ENCODE assay signal across 6 cellular contexts in the genomic region with DNA sequence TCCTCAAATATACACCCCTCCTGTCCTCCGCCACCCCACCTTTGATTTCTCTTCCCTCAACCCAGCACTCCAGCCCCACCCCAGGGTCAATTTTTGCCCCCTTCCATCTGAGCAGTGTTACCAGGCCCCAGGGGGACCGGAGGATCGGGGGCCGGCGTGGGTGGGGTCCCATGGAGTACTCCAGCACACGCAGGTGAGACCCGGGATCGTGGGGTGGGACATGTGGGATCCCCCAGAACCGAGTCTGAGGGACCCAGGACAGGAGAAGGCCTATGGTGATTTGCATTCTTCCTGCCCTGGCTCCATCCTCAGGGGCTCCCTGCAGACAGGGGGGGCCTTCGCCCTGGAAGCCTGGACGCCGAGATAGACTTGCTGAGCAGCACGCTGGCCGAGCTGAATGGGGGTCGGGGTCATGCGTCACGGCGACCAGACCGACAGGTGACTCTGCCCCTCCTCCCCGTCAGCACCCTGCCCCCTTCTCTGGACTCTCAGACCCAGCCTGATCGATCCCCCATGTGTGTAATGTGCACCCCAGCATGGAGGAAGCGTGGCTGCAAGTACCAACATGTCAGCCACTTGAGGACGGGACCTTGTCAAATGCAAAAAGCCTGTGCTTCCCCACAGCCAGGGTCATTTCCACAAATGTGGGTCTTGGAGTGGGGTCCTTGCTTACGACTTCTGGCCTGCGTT. TPM values are rescaled to one million over a fixed set of nuclear protein-coding genes. Genes with fewer than 3 reads are reported as not detected.
DNase-seq lines count a peak whose midpoint lies in the region; ATAC-seq lines count a peak whose summit lies in the region.

No MANE protein-coding gene starts in this region.

- no peaks in the 10 kb centered on the region for H3K36me3 Mint-ChIP-seq in CD4-positive, CD25-positive, alpha-beta regulatory T cell
- peaks cover 3% of the 10 kb centered on the region for H3K36me3 Mint-ChIP-seq in T-helper 17 cell (ENCODE audit: low read depth)

- H3K9me3 Mint-ChIP-seq in CD4-positive, CD25-positive, alpha-beta regulatory T cell: no peaks in the 10 kb centered on the region

- peak overlapping the region in 1 of 3 donors; percentile 71 for H3K27ac Mint-ChIP-seq in CD4-positive, CD25-positive, alpha-beta regulatory T cell
- peak overlapping the region; percentile 89 for H3K27ac Mint-ChIP-seq in T-helper 17 cell

- DNase-seq in CD4-positive, CD25-positive, alpha-beta regulatory T cell: no peak
- no peak for DNase-seq in T-helper 17 cell
- DNase-seq in left colon: peak in 1 of 2 donors; percentile 39
- DNase-seq in NCI-H187 (lab: John Stamatoyannopoulos, UW): no peak
- no peak for DNase-seq in central memory CD4-positive, alpha-beta T cell
- DNase-seq in NCI-H524 treated with DMSO at 0.1 percent for 48 hours (lab: John Stamatoyannopoulos, UW): no peak

- peaks cover 12% of the 10 kb centered on the region for H3K36me3 ChIP-seq in CD4-positive, CD25-positive, alpha-beta regulatory T cell (ENCODE audit: control insufficient read depth, insufficient read depth, low read length)

- no peak overlapping the region for H3K4me3 ChIP-seq in CD4-positive, CD25-positive, alpha-beta regulatory T cell (ENCODE audit: low read depth, low read length)

- no peaks in the 10 kb centered on the region for H3K9me3 ChIP-seq in CD4-positive, CD25-positive, alpha-beta regulatory T cell (ENCODE audit: control insufficient read depth in 2 of 2, low read length in 2 of 2)
- H3K9me3 ChIP-seq in T-helper 17 cell (ENCODE audit: control insufficient read depth, low read length, poor library complexity, severe bottlenecking): no peaks in the 10 kb centered on the region

- ATAC-seq in CD4-positive, CD25-positive, alpha-beta regulatory T cell (ENCODE audit: low read depth in 2 of 2): no peak
- ATAC-seq in T-helper 17 cell (no peak), left colon (peak; percentile 7)

- no peaks in the 10 kb centered on the region for H3K27me3 Mint-ChIP-seq in CD4-positive, CD25-positive, alpha-beta regulatory T cell
- no peaks in the 10 kb centered on the region for H3K27me3 Mint-ChIP-seq in T-helper 17 cell

- peak overlapping the region; percentile 65 for H3K27ac ChIP-seq in CD4-positive, CD25-positive, alpha-beta regulatory T cell (ENCODE audit: insufficient read depth, low read length, poor library complexity, severe bottlenecking)

- H3K4me1 Mint-ChIP-seq in CD4-positive, CD25-positive, alpha-beta regulatory T cell: peaks cover 0 to 16% (median 2%) of the 10 kb centered on the region in 4 donors
- H3K4me1 Mint-ChIP-seq in T-helper 17 cell: peaks cover 4% of the 10 kb centered on the region

- intact Hi-C loops in left colon (cut with DNase I, micrococcal nuclease): no loop called here

- H3K27me3 ChIP-seq in CD4-positive, CD25-positive, alpha-beta regulatory T cell (ENCODE audit: control insufficient read depth, insufficient read depth, low read length): no peaks in the 10 kb centered on the region

- peaks cover 17% of the 10 kb centered on the region for H3K4me1 ChIP-seq in CD4-positive, CD25-positive, alpha-beta regulatory T cell (ENCODE audit: control insufficient read depth, insufficient read depth, low read length, poor library complexity, severe bottlenecking)

- peak overlapping the region; percentile 26 to 71 (median 50) for H3K4me3 Mint-ChIP-seq in CD4-positive, CD25-positive, alpha-beta regulatory T cell
- H3K4me3 Mint-ChIP-seq in T-helper 17 cell: peak overlapping the region; percentile 86

RNA-seq across cellular contexts. Expression of a gene that starts 0.8 kb away (rescaled TPM):
- total RNA-seq in CD4-positive, CD25-positive, alpha-beta regulatory T cell: 8.4 TPM
- 1 to 10 TPM; 2.8 to 5.8 (median 3.5) TPM for polyA plus RNA-seq in CD4-positive, CD25-positive, alpha-beta regulatory T cell
- 1 to 10 TPM; 8.5 to 9.8 TPM for total RNA-seq in T-helper 17 cell
- total RNA-seq in left colon: 10 to 100 TPM; 18.6 to 21.4 TPM

RNA-seq across cellular contexts. Expression of a gene that starts 7.0 kb away (rescaled TPM):
- total RNA-seq in CD4-positive, CD25-positive, alpha-beta regulatory T cell: 234 TPM
- 10 to 100 TPM; 31.9 to 40.7 (median 36.7) TPM for polyA plus RNA-seq in CD4-positive, CD25-positive, alpha-beta regulatory T cell
- 100 to 1,000 TPM; 246 to 255 TPM for total RNA-seq in T-helper 17 cell
- 100 to 1,000 TPM in 1 of 2 donors, 10 to 100 TPM in 1; 85.9 to 116 TPM for total RNA-seq in left colon

RNA-seq across cellular contexts. Expression of a gene that starts 15.4 kb away (rescaled TPM):
- 42.7 TPM for total RNA-seq in CD4-positive, CD25-positive, alpha-beta regulatory T cell
- polyA plus RNA-seq in CD4-positive, CD25-positive, alpha-beta regulatory T cell: 1 to 10 TPM; 5.7 to 8.6 (median 6.1) TPM
- total RNA-seq in T-helper 17 cell (10 to 100 TPM; 43.9 to 50.9 TPM), left colon (10 to 100 TPM; 31.0 to 33.6 TPM)

RNA-seq across cellular contexts. Expression of a gene that starts 21.6 kb away (rescaled TPM):
- total RNA-seq in CD4-positive, CD25-positive, alpha-beta regulatory T cell: 0.94 TPM
- 1 to 10 TPM in 3 of 4 donors, under 1 TPM in 1; 0.39 to 4.8 (median 1.9) TPM for polyA plus RNA-seq in CD4-positive, CD25-positive, alpha-beta regulatory T cell
- total RNA-seq in T-helper 17 cell (1 to 10 TPM; 1.6 to 2.2 TPM), left colon (1 to 10 TPM; 2.2 to 2.7 TPM)

RNA-seq across cellular contexts. Expression of a gene that starts 27.7 kb away (rescaled TPM):
- 0.20 TPM for total RNA-seq in CD4-positive, CD25-positive, alpha-beta regulatory T cell
- polyA plus RNA-seq in CD4-positive, CD25-positive, alpha-beta regulatory T cell: not detected
- total RNA-seq in T-helper 17 cell (under 1 TPM; 0.21 to 0.25 TPM), left colon (10 to 100 TPM; 18.4 to 29.2 TPM)
